ENCODE assay signal across 8 cellular contexts in genomic region chr20:62929051-62929538, GRCh38. TPM values are rescaled to one million over a fixed set of nuclear protein-coding genes. Genes with fewer than 3 reads are reported as not detected.
DNase-seq lines count a peak whose midpoint lies in the region; ATAC-seq and TF ChIP-seq lines count a peak whose summit lies in the region.

No MANE protein-coding gene starts in this region.

- H3K4me2 ChIP-seq in IMR-90 (ENCODE audit: low read depth, low read length) (peak overlapping the region; percentile 87), mesendoderm (ENCODE audit: low read length) (peak overlapping the region; percentile 58)

- no peak overlapping the region for H2BK20ac ChIP-seq in IMR-90 (ENCODE audit: low read depth, low read length)

- WGBS in IMR-90 (ENCODE audit: extremely low coverage in 2 of 2, insufficient read length in 1 of 2), 2 experiments: no CpG with 5 or more reads among the region's 44 CpGs
- WGBS in mesendoderm (ENCODE audit: extremely low coverage, insufficient coverage, low lambda C conversion rate): no CpG with 5 or more reads among the region's 44 CpGs
- WGBS in testis, 2 donors: 1% methylated on average over 14 to 42 of the region's 44 CpGs

- H3K79me1 ChIP-seq in IMR-90 (ENCODE audit: low read depth in 1 of 2, low read length in 2 of 2) (peaks cover 10 to 63% of the 10 kb centered on the region in 2 experiments), mesendoderm (ENCODE audit: low read length) (peaks cover 10% of the 10 kb centered on the region)

- peaks cover 17% of the 10 kb centered on the region for H3K4me1 ChIP-seq in IMR-90 (ENCODE audit: control insufficient read depth, insufficient read depth, low read length)
- peaks cover 18% of the 10 kb centered on the region for H3K4me1 ChIP-seq in mesendoderm (ENCODE audit: control insufficient read depth, low read depth, low read length)
- peaks cover 38% of the 10 kb centered on the region for H3K4me1 ChIP-seq in testis

- no peak overlapping the region; the same call in 1 of the 2 replicates for H3K56ac ChIP-seq in IMR-90 (ENCODE audit: extremely low read depth, insufficient read depth, low read length)
- H3K56ac ChIP-seq in mesendoderm (ENCODE audit: low read length): peak overlapping the region; percentile 61

- H2BK120ac ChIP-seq in IMR-90 (ENCODE audit: low read depth, low read length) (no peak overlapping the region), mesendoderm (ENCODE audit: low read depth, low read length) (no peak overlapping the region)

- H2AK9ac ChIP-seq in IMR-90 (replicated peaks; ENCODE audit: low read depth, low read length, poor library complexity): peak overlapping the region; percentile 95

- peaks cover 69% of the 10 kb centered on the region for H4K20me1 ChIP-seq in IMR-90 (ENCODE audit: insufficient read depth, low read length)

- dilution Hi-C loops in IMR-90 (cut with HindIII; ENCODE audit: low sequenced_read_pairs, unreplicated experiment): no loop called here

- no peak overlapping the region for H2AK5ac ChIP-seq in IMR-90 (ENCODE audit: low read depth, low read length)
- H2AK5ac ChIP-seq in mesendoderm (ENCODE audit: low read length): no peak overlapping the region

- H4K8ac ChIP-seq in IMR-90 (ENCODE audit: low read depth in 2 of 2, low read length in 2 of 2) (peak overlapping the region in 1 of 2 experiments; percentile 67; a peak in 2 of 4 replicates), mesendoderm (ENCODE audit: low read depth, low read length) (no peak overlapping the region)

- H3K14ac ChIP-seq in IMR-90 (replicated peaks; ENCODE audit: low read depth, low read length): no peak overlapping the region

- H4K5ac ChIP-seq in IMR-90 (ENCODE audit: low read depth, low read length) (peak overlapping the region; percentile 41; the same call in 1 of the 2 replicates), mesendoderm (ENCODE audit: low read length) (no peak overlapping the region)

- no peaks in the 10 kb centered on the region for H3K9me3 ChIP-seq in IMR-90 (ENCODE audit: control insufficient read depth, insufficient read depth, low read length)
- H3K9me3 ChIP-seq in testis: no peaks in the 10 kb centered on the region

- H3K18ac ChIP-seq in IMR-90 (ENCODE audit: low read depth, low read length): no peak overlapping the region
- peak overlapping the region; percentile 76 for H3K18ac ChIP-seq in mesendoderm (ENCODE audit: low read length)

- in situ Hi-C loops in IMR-90 (cut with MboI; ENCODE audit: low sequenced_read_pairs): no loop called here

- H3K79me2 ChIP-seq in mesendoderm (ENCODE audit: control insufficient read depth, insufficient read depth, low read length): peaks cover 85% of the 10 kb centered on the region

- intact Hi-C loops in IMR-90 (cut with micrococcal nuclease): no loop called here
- intact Hi-C loops in testis (cut with DNase I; ENCODE audit: low total_unique reads): no loop called here

- peak overlapping the region; percentile 26; the same call in 1 of the 2 replicates for H3K4ac ChIP-seq in IMR-90 (ENCODE audit: low read depth, low read length)
- H3K4ac ChIP-seq in mesendoderm (ENCODE audit: low read depth, low read length): peak overlapping the region; percentile 37

- peak; percentile 76 for ATAC-seq in IMR-90 (ENCODE audit: low read depth)
- ATAC-seq in HG03378 (IDR thresholded peaks at IDR 0.05; ENCODE audit: unreplicated experiment): no peak
- ATAC-seq in HG02852 (IDR thresholded peaks at IDR 0.05; ENCODE audit: unreplicated experiment): no peak

- H3K4me3 ChIP-seq in IMR-90 (ENCODE audit: insufficient read depth, low read depth, low read length) (peak overlapping the region; percentile 51), epithelial cell of esophagus (ENCODE audit: low read length) (peak overlapping the region; percentile 44), mesendoderm (ENCODE audit: low read length) (peak overlapping the region; percentile 7), testis (peak overlapping the region; percentile 40 to 64)

- TF ChIP-seq CTCF in IMR-90 (conservative IDR thresholded peaks at IDR 0.05; ENCODE audit: low read depth, low read length) (no peak), epithelial cell of esophagus (IDR thresholded peaks at IDR 0.05; ENCODE audit: insufficient read depth, low read depth, low read length, missing control alignments) (no peak), testis (IDR thresholded peaks at IDR 0.05) (no peak)

- POLR2A ChIA-PET in IMR-90 (lab: Charles Lee; ENCODE audit: unreplicated experiment): no interaction called here

- peak overlapping the region; percentile 37 for H2BK5ac ChIP-seq in IMR-90 (ENCODE audit: low read depth, low read length, poor library complexity, severe bottlenecking)
- H2BK5ac ChIP-seq in mesendoderm (ENCODE audit: low read length): peak overlapping the region; percentile 17

- no peak for TF ChIP-seq POLR2A in IMR-90 (IDR thresholded peaks at IDR 0.05; ENCODE audit: low read depth, low read length)
- TF ChIP-seq POLR2A in testis (IDR thresholded peaks at IDR 0.05): no peak

- H3K27ac ChIP-seq in IMR-90 (ENCODE audit: insufficient read depth, low read length): peak overlapping the region; percentile 76
- H3K27ac ChIP-seq in mesendoderm (ENCODE audit: low read depth, low read length): peak overlapping the region; percentile 94
- H3K27ac ChIP-seq in testis: peak overlapping the region; percentile 69 to 86

- H3K9me1 ChIP-seq in IMR-90 (ENCODE audit: insufficient read depth, low read length): peaks cover 21% of the 10 kb centered on the region

- H3K9ac ChIP-seq in IMR-90 (ENCODE audit: low read depth, low read length) (peak overlapping the region; percentile 83), mesendoderm (ENCODE audit: low read length) (peak overlapping the region; percentile 75)

- peaks cover 4% of the 10 kb centered on the region for H3K36me3 ChIP-seq in IMR-90 (ENCODE audit: control insufficient read depth, insufficient read depth, low read length)
- H3K36me3 ChIP-seq in mesendoderm (ENCODE audit: control insufficient read depth, insufficient read depth, low read length): no peaks in the 10 kb centered on the region
- H3K36me3 ChIP-seq in testis (ENCODE audit: low read depth, missing control alignments): no peaks in the 10 kb centered on the region

- H3K23ac ChIP-seq in IMR-90 (ENCODE audit: low read depth, low read length): no peak overlapping the region
- no peak overlapping the region for H3K23ac ChIP-seq in mesendoderm (ENCODE audit: low read length)

- H2BK15ac ChIP-seq in IMR-90 (ENCODE audit: low read depth, low read length) (no peak overlapping the region), mesendoderm (replicated peaks; ENCODE audit: low read depth) (no peak overlapping the region)

- no TSS peak for BruUV-seq in IMR-90 (replicated peaks; lab: Mats Ljungman, UMichigan)

- H3K27me3 ChIP-seq in IMR-90 (ENCODE audit: control insufficient read depth, insufficient read depth, low read length): no peaks in the 10 kb centered on the region
- no peaks in the 10 kb centered on the region for H3K27me3 ChIP-seq in mesendoderm (ENCODE audit: insufficient read depth, low read length, poor library complexity)
- no peaks in the 10 kb centered on the region for H3K27me3 ChIP-seq in testis

- DNase-seq in Ammon's horn (ENCODE audit: low spot score) (peak; percentile 48), IMR-90 (peak; percentile 58), activated T-cell treated with anti-CD3 and anti-CD28 coated beads for 1 hour (ENCODE audit: low read depth) (peak; percentile 37), epithelial cell of esophagus (ENCODE audit: low read depth) (peak; percentile 59), mesendoderm (peak; percentile 90), testis (peak; percentile 82)

- no peak for TF ChIP-seq RAD21 in IMR-90 (IDR thresholded peaks at IDR 0.05; ENCODE audit: low read length)

- CTCF ChIA-PET in IMR-90 (lab: Yijun Ruan, JAX): no interaction called here

- H4K91ac ChIP-seq in IMR-90 (ENCODE audit: insufficient read depth, low read depth, low read length): no peak overlapping the region

- peak overlapping the region; percentile 85 for H2AFZ ChIP-seq in IMR-90 (replicated peaks; ENCODE audit: low read length, poor library complexity)

TF ChIP-seq in IMR-90, 13 proteins besides CTCF, POLR2A, EP300 and RAD21:
- TF ChIP-seq MAZ (IDR thresholded peaks at IDR 0.05; ENCODE audit: borderline replicate concordance, low read depth, low read length) (peak; percentile 54; the same call in 1 of the 2 replicates), BHLHE40 (IDR thresholded peaks at IDR 0.05; ENCODE audit: low read depth, low read length) (no peak)

RNA-seq across cellular contexts. Expression of gene DIDO1, which starts 2.8 kb away (rescaled TPM):
- total RNA-seq in IMR-90 (2012; rRNA removed): 28.1 and 38.3 TPM in 2 replicates
- 17.5 and 21.8 TPM in 2 replicates for polyA plus RNA-seq in IMR-90 (2012; rRNA removed)
- polyA plus RNA-seq in IMR-90 (2012; cell fraction: cytosol; rRNA removed): 10.8 and 13.3 TPM in 2 replicates
- 47.1 and 74.1 TPM in 2 replicates for polyA plus RNA-seq in IMR-90 (2012; cell fraction: nucleus; rRNA removed; ENCODE audit: low replicate concordance)
- polyA plus RNA-seq in mesendoderm (2013, experiment 1 of 2): 37.6 TPM
- polyA plus RNA-seq in mesendoderm (2013, experiment 2 of 2): 38.2 TPM
- 10 to 100 TPM; 98.6 to 99.7 TPM for total RNA-seq in testis
- 50.5 TPM for polyA plus RNA-seq in testis (ENCODE audit: insufficient read depth, low read depth, low replicate concordance)

RNA-seq across cellular contexts. Expression of gene GID8, which starts 8.9 kb away (rescaled TPM):
- 33.9 and 36.4 TPM in 2 replicates for total RNA-seq in IMR-90 (2012; rRNA removed)
- polyA plus RNA-seq in IMR-90 (2012; rRNA removed): 18.8 and 21.5 TPM in 2 replicates
- polyA plus RNA-seq in IMR-90 (2012; cell fraction: cytosol; rRNA removed): 13.8 and 15.1 TPM in 2 replicates
- 13.2 and 19.6 TPM in 2 replicates for polyA plus RNA-seq in IMR-90 (2012; cell fraction: nucleus; rRNA removed; ENCODE audit: low replicate concordance)
- polyA plus RNA-seq in mesendoderm (2013, experiment 1 of 2): 34.7 TPM
- 34.4 TPM for polyA plus RNA-seq in mesendoderm (2013, experiment 2 of 2)
- total RNA-seq in testis: 10 to 100 TPM; 41.9 to 42.6 TPM
- 27.3 TPM for polyA plus RNA-seq in testis (ENCODE audit: insufficient read depth, low read depth, low replicate concordance)

RNA-seq across cellular contexts. Expression of gene SLC17A9, which starts 23.4 kb away (rescaled TPM):
- 1.4 and 2.2 TPM in 2 replicates for total RNA-seq in IMR-90 (2012; rRNA removed)
- polyA plus RNA-seq in IMR-90 (2012; rRNA removed): 14.4 and 17.3 TPM in 2 replicates
- 3.7 and 5.8 TPM in 2 replicates for polyA plus RNA-seq in IMR-90 (2012; cell fraction: cytosol; rRNA removed)
- 68.1 and 209 TPM in 2 replicates for polyA plus RNA-seq in IMR-90 (2012; cell fraction: nucleus; rRNA removed; ENCODE audit: low replicate concordance)
- polyA plus RNA-seq in mesendoderm (2013, experiment 1 of 2): 11.4 TPM
- 12.4 TPM for polyA plus RNA-seq in mesendoderm (2013, experiment 2 of 2)
- 1 to 10 TPM; 2.9 to 3.2 TPM for total RNA-seq in testis
- polyA plus RNA-seq in testis (ENCODE audit: insufficient read depth, low read depth, low replicate concordance): 2.1 TPM

Comparison
In these comparisons a context has a peak if more than half of its experiments do, and no peak if none do; other contexts are left out.
1. DNase-seq: peak in every context shown above with its lines; median percentile 90 in mesendoderm; 82 in testis; 59 in epithelial cell of esophagus; 58 in IMR-90; 48 in Ammon's horn; 37 in activated T-cell treated with anti-CD3 and anti-CD28 coated beads for 1 hour.